Comparison of ENCODE assay signal across 8 cellular contexts in the genomic region with DNA sequence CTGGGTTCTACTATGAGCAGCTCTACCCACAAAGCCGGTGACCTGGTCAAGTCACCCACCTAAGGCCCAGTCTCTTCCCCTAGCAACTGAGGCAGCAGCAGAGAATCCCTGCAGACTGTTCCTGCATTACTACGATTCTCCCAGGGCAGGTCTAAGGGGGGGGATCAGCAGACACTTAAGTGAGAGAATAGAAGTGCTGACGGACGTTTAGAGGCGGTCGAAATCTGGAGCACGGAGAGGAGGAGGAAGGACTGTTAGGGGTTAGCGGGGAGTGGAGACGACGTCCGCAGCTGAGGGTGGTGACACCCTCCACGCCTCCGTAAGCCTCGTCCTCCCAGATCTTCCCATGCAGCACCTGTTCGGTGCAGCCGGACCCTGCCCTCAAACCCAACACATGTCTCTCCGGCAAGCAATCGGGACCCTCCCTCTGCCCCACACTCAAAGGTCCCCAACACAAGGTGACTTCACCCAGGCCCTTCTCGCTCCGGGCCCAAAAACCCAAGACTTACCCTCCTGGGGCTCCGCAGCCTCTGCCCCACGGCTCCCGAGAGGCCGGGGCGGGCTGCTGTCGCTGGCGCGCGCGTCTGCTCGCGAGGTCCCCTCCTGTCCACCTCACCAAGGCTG. TPM values are rescaled to one million over a fixed set of nuclear protein-coding genes. Genes with fewer than 3 reads are reported as not detected.
DNase-seq lines count a peak whose midpoint lies in the region; ATAC-seq and TF ChIP-seq lines count a peak whose summit lies in the region.
"Not testable (repeated sequence)": the region's sequence is repeated elsewhere in the genome, so short reads cannot be mapped to it uniquely, and the experiment has no call there.

No MANE protein-coding gene starts in this region.

- peak overlapping the region; percentile 70 for H3K27ac ChIP-seq in CD4-positive, alpha-beta memory T cell (ENCODE audit: low read depth, low read length)
- H3K27ac ChIP-seq in PC-9; duodenal mucosa (ENCODE audit: low read depth, low read length); iPS DF 6.9 (ENCODE audit: low read length): not testable (repeated sequence)
- peak overlapping the region; percentile 81 to 92 (median 88) for H3K27ac ChIP-seq in stomach

- not testable (repeated sequence) for H3K79me2 ChIP-seq in PC-9 (ENCODE audit: low read depth)

- intact Hi-C loops in CD4-positive, alpha-beta memory T cell (cut with micrococcal nuclease), result loop anchor here (5.0 kb wide), 1 partner anchor 42 kb away; no protein-coding TSS in a partner anchor
- intact Hi-C loops in PC-9 (cut with micrococcal nuclease; ENCODE audit: unreplicated experiment); stomach (cut with DNase I; ENCODE audit: low total_unique reads): not testable (repeated sequence)

- CTCF ChIA-PET in CD4-positive, alpha-beta memory T cell (lab: Charles Lee; ENCODE audit: partially characterized antibody); PC-9 (lab: Charles Lee): not testable (repeated sequence)

- H3K4me3 ChIP-seq in CD4-positive, alpha-beta memory T cell (ENCODE audit: low read length in 2 of 2), result peak overlapping the region in 1 of 2 donors; percentile 75
- H3K4me3 ChIP-seq in PC-9, result peak overlapping the region; percentile 70
- peak overlapping the region; percentile 47 to 78 for H3K4me3 ChIP-seq in duodenal mucosa (ENCODE audit: low read depth in 1 of 2, low read length in 2 of 2)
- H3K4me3 ChIP-seq in iPS DF 6.9 (ENCODE audit: low read length), result peak overlapping the region; percentile 71; the same call in 1 of the 2 replicates
- peak overlapping the region; percentile 64 to 80 (median 78) for H3K4me3 ChIP-seq in stomach

- not testable (repeated sequence) for DNase-seq in CD4-positive, alpha-beta memory T cell; iPS DF 6.9 (ENCODE audit: low read depth, low spot score); stomach
- peak in 1 of 2 experiments; percentile 20 for DNase-seq in PC-9
- DNase-seq in activated T-cell treated with anti-CD3 and anti-CD28 coated beads, Interleukin-2, amount 50 U/mL, for 48 hours, result peak; percentile 49 to 52
- DNase-seq in nephron progenitor cell, result peak; percentile 6

- not testable (repeated sequence) for H3K9me3 Mint-ChIP-seq in CD4-positive, alpha-beta memory T cell; nephron progenitor cell

- H3K4me2 ChIP-seq in PC-9, result peak overlapping the region; percentile 73

- no CpG with 5 or more reads among the region's 32 CpGs for whole genome bisulfite sequencing in iPS DF 6.9 (ENCODE audit: insufficient coverage, insufficient read length)
- WGBS in stomach, 5 donors, result 0 to 3% (median 1%) methylated on average over 20 to 30 of the region's 32 CpGs

- peaks cover 6 to 23% (median 8%) of the 10 kb centered on the region in 4 donors for H3K4me1 Mint-ChIP-seq in CD4-positive, alpha-beta memory T cell
- H3K4me1 Mint-ChIP-seq in nephron progenitor cell, result not testable (repeated sequence)

- not testable (repeated sequence) for H3K27me3 ChIP-seq in CD4-positive, alpha-beta memory T cell (ENCODE audit: insufficient read depth, low read length); PC-9 (ENCODE audit: insufficient read depth, low read depth); duodenal mucosa (ENCODE audit: control insufficient read depth in 1 of 2, insufficient read depth in 2 of 2, low read length in 2 of 2); iPS DF 6.9 (ENCODE audit: control insufficient read depth, insufficient read depth, low read length); stomach

- not testable (repeated sequence) for H4K20me1 ChIP-seq in PC-9 (ENCODE audit: insufficient read depth)

- not testable (repeated sequence) for H3K36me3 ChIP-seq in CD4-positive, alpha-beta memory T cell (ENCODE audit: insufficient read depth, low read length); PC-9 (ENCODE audit: low read depth); duodenal mucosa (ENCODE audit: control insufficient read depth in 1 of 2, insufficient read depth in 2 of 2, low read length in 2 of 2); iPS DF 6.9 (ENCODE audit: control insufficient read depth, insufficient read depth, low read length); stomach

- not testable (repeated sequence) for TF ChIP-seq POLR2A in stomach (IDR thresholded peaks at IDR 0.05)

- H3K27me3 Mint-ChIP-seq in CD4-positive, alpha-beta memory T cell; nephron progenitor cell (ENCODE audit: low read depth, poor library complexity): not testable (repeated sequence)

- TF ChIP-seq EP300 in stomach (IDR thresholded peaks at IDR 0.05), result not testable (repeated sequence)

- H3K4me1 ChIP-seq in CD4-positive, alpha-beta memory T cell (ENCODE audit: insufficient read depth, low read length); PC-9 (replicated peaks; ENCODE audit: insufficient read depth); duodenal mucosa (ENCODE audit: control insufficient read depth in 1 of 2, insufficient read depth in 2 of 2, low read length in 2 of 2); iPS DF 6.9 (ENCODE audit: control insufficient read depth, insufficient read depth, low read length); stomach: not testable (repeated sequence)

- peak overlapping the region; percentile 38 to 48 for H3K9ac ChIP-seq in duodenal mucosa (ENCODE audit: low read depth in 1 of 2, low read length in 2 of 2)

- not testable (repeated sequence) for H3F3A ChIP-seq in PC-9 (ENCODE audit: insufficient read depth, low read depth)

- not testable (repeated sequence) for H3K36me3 Mint-ChIP-seq in CD4-positive, alpha-beta memory T cell
- H3K36me3 Mint-ChIP-seq in nephron progenitor cell (ENCODE audit: low read depth), result peaks cover 33% of the 10 kb centered on the region

- H3K9me3 ChIP-seq in CD4-positive, alpha-beta memory T cell (ENCODE audit: control insufficient read depth in 1 of 2, low read length in 2 of 2); PC-9 (ENCODE audit: insufficient read depth, low read depth); duodenal mucosa (ENCODE audit: control insufficient read depth in 1 of 2, low read length in 2 of 2); iPS DF 6.9 (ENCODE audit: control insufficient read depth, insufficient read depth, low read length); stomach: not testable (repeated sequence)

- TF ChIP-seq CTCF in PC-9 (conservative IDR thresholded peaks at IDR 0.05); nephron progenitor cell (IDR thresholded peaks at IDR 0.05); stomach (IDR thresholded peaks at IDR 0.05): not testable (repeated sequence)

- peak; percentile 6 for ATAC-seq in HG03045 (IDR thresholded peaks at IDR 0.05; ENCODE audit: unreplicated experiment)

- POLR2A ChIA-PET in CD4-positive, alpha-beta memory T cell (lab: Charles Lee; ENCODE audit: partially characterized antibody); PC-9 (lab: Charles Lee; ENCODE audit: unreplicated experiment): not testable (repeated sequence)

- peak overlapping the region; percentile 86 to 93 (median 91) for H3K4me3 Mint-ChIP-seq in CD4-positive, alpha-beta memory T cell
- H3K4me3 Mint-ChIP-seq in nephron progenitor cell, result peak overlapping the region; percentile 94

- BruUV-seq in PC-9 (replicated peaks; lab: Mats Ljungman, UMichigan), result not testable (repeated sequence)

- peak overlapping the region; percentile 59; the same call in 1 of the 2 replicates for H2AFZ ChIP-seq in PC-9

- peak overlapping the region; percentile 64 to 91 (median 82) for H3K27ac Mint-ChIP-seq in CD4-positive, alpha-beta memory T cell
- peak overlapping the region; percentile 92 for H3K27ac Mint-ChIP-seq in nephron progenitor cell

- not testable (repeated sequence) for H3K9me2 ChIP-seq in PC-9 (ENCODE audit: insufficient read depth)

RNA-seq across cellular contexts. Expression of gene POM121C, which starts 0.6 kb away (rescaled TPM):
- total RNA-seq in CD4-positive, alpha-beta memory T cell, result 10 to 100 TPM; 82.3 to 85.3 TPM
- polyA plus RNA-seq in CD4-positive, alpha-beta memory T cell, result 10 to 100 TPM in 1 of 2 donors, 1 to 10 TPM in 1; 4.2 to 27.3 TPM
- total RNA-seq in PC-9 (2021) (49.2 and 53.3 TPM in 2 replicates), stomach (10 to 100 TPM; 22.2 to 74.2 (median 30.0) TPM)
- 1 to 10 TPM; 8.1 to 9.0 (median 8.7) TPM for polyA plus RNA-seq in stomach

RNA-seq across cellular contexts. Expression of gene SPDYE5, which starts 6.7 kb away (rescaled TPM):
- under 1 TPM in 1 of 2 experiments, not detected in 1; 0.29 TPM for total RNA-seq in CD4-positive, alpha-beta memory T cell
- under 1 TPM in 1 of 2 donors, not detected in 1; 0.56 TPM for polyA plus RNA-seq in CD4-positive, alpha-beta memory T cell
- not detected in 2 replicates for total RNA-seq in PC-9 (2021)
- total RNA-seq in stomach, result under 1 TPM in 1 of 5 donors, not detected in 4; 0.37 TPM
- not detected for polyA plus RNA-seq in stomach
